Comparison of ENCODE assay signal across 1 cellular context in genomic region chr12:64694130-64695078, GRCh38.
TF ChIP-seq lines count a peak whose summit lies in the region.

No MANE protein-coding gene starts in this region.

TF ChIP-seq in GM23338, 12 proteins besides CTCF, POLR2A, EP300 and RAD21 (continued from another document):
- TF ChIP-seq POLR2AphosphoS5 (IDR thresholded peaks at IDR 0.05; ENCODE audit: low read depth), result no peak
- TF ChIP-seq CREB1 (CRISPR knock-in tag; IDR thresholded peaks at IDR 0.05; ENCODE audit: low read depth), result no peak
- TF ChIP-seq NANOG (IDR thresholded peaks at IDR 0.05; ENCODE audit: borderline replicate concordance), result no peak
- TF ChIP-seq JUNB (IDR thresholded peaks at IDR 0.05; ENCODE audit: unreplicated experiment), result no peak
- TF ChIP-seq ZNF331 (CRISPR knock-in tag; IDR thresholded peaks at IDR 0.05; ENCODE audit: low read depth), result no peak
- no peak for TF ChIP-seq ZNF462 (CRISPR knock-in tag; IDR thresholded peaks at IDR 0.05)
